Comparison of ENCODE assay signal across 12 cellular contexts in the genomic region with DNA sequence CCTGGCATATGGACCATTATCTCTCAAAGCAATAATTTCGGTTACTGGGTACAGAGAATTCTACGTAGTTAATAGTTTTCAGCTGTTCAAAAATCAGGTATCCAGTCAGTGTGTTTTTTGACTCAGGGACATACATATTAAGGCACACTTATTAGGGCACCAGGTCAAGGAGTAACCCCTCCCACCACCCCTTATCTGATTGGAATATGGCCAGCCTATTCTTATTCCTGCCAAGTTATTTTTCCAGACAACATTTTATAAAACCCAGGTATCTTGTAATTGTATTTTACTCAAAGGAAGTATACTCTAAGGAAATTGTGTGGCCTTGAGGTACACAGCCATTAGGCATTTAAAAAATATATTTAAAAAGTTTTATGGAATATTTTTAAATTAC. TPM values are rescaled to one million over a fixed set of nuclear protein-coding genes. Genes with fewer than 3 reads are reported as not detected.
DNase-seq lines count a peak whose midpoint lies in the region; ATAC-seq and TF ChIP-seq lines count a peak whose summit lies in the region.
"Had no signal": no experiment of that assay in that cellular context is flagged by ENCODE, and none has a peak within 500 bp of the region (broad histone marks: within the 10 kb centered on the region; RNA-seq: fewer than 3 reads in every experiment).

No MANE protein-coding gene starts in this region.

- POLR2A ChIA-PET in CD4-positive, alpha-beta memory T cell (lab: Charles Lee; ENCODE audit: partially characterized antibody): no interaction called here
- POLR2A ChIA-PET in OCI-LY7 (lab: Charles Lee) (interaction anchor here (0.6 to 0.8 kb wide), 2 partner anchors 10 to 18 kb away, joined by 3 read pairs; no protein-coding TSS in a partner anchor), A673 (lab: Charles Lee; ENCODE audit: low non-redundant PET) (no interaction called here)

- peaks cover 42 to 77% (median 66%) of the 10 kb centered on the region in 4 donors for H3K4me1 Mint-ChIP-seq in CD4-positive, alpha-beta memory T cell

- intact Hi-C loops in CD4-positive, alpha-beta memory T cell (cut with micrococcal nuclease): loop anchor here (5.0 kb wide), 2 partner anchors 314 to 486 kb away; a partner anchor contains a TSS
- intact Hi-C loops in OCI-LY7 (cut with micrococcal nuclease; ENCODE audit: unreplicated experiment) (loop anchor here (5.0 to 10.0 kb wide), 2 partner anchors 129 to 246 kb away; a partner anchor contains a TSS), breast epithelium (cut with DNase I; ENCODE audit: low total_unique reads) (no loop called here), A673 (cut with micrococcal nuclease; ENCODE audit: unreplicated experiment) (no loop called here)

- no peak for TF ChIP-seq POLR2A in breast epithelium (IDR thresholded peaks at IDR 0.05)

- no peaks in the 10 kb centered on the region for H3K9me2 ChIP-seq in OCI-LY7 (ENCODE audit: insufficient read depth, low read length)

- peak overlapping the region in 7 of 8 donors; percentile 13 to 95 (median 92) for H3K4me3 Mint-ChIP-seq in CD4-positive, alpha-beta memory T cell

- H3K4me2 ChIP-seq in OCI-LY7 (ENCODE audit: low read length): peak overlapping the region; percentile 76

- H3K36me3 ChIP-seq in CD4-positive, alpha-beta memory T cell (ENCODE audit: insufficient read depth, low read length): no peaks in the 10 kb centered on the region
- H3K36me3 ChIP-seq in OCI-LY7 (ENCODE audit: insufficient read depth, low read length) (peaks cover 67% of the 10 kb centered on the region), breast epithelium (no peaks in the 10 kb centered on the region), neutrophil (no peaks in the 10 kb centered on the region), A673 (ENCODE audit: insufficient read depth, low read length, poor library complexity, severe bottlenecking) (peaks cover 8% of the 10 kb centered on the region)

- CTCF ChIA-PET in CD4-positive, alpha-beta memory T cell (lab: Charles Lee; ENCODE audit: partially characterized antibody): no interaction called here
- CTCF ChIA-PET in OCI-LY7 (lab: Charles Lee; ENCODE audit: unreplicated experiment): no interaction called here
- CTCF ChIA-PET in A673 (lab: Charles Lee): no interaction called here

- H3K27ac ChIP-seq in CD4-positive, alpha-beta memory T cell (ENCODE audit: low read depth, low read length): no peak overlapping the region
- H3K27ac ChIP-seq in OCI-LY7 (ENCODE audit: low read depth, low read length, poor library complexity, severe bottlenecking): peak overlapping the region; percentile 58
- H3K27ac ChIP-seq in breast epithelium: peak overlapping the region; percentile 52 to 60
- peak overlapping the region; percentile 54 for H3K27ac ChIP-seq in neutrophil
- no peak overlapping the region for H3K27ac ChIP-seq in A673 (ENCODE audit: low read depth, low read length, poor library complexity, severe bottlenecking)

- no peaks in the 10 kb centered on the region for H3K9me3 ChIP-seq in CD4-positive, alpha-beta memory T cell (ENCODE audit: control insufficient read depth in 1 of 2, low read length in 2 of 2)
- H3K9me3 ChIP-seq in OCI-LY7 (ENCODE audit: low read length): no peaks in the 10 kb centered on the region
- H3K9me3 ChIP-seq in breast epithelium: no peaks in the 10 kb centered on the region
- H3K9me3 ChIP-seq in neutrophil: no peaks in the 10 kb centered on the region
- H3K9me3 ChIP-seq in A673 (ENCODE audit: low read depth, low read length, poor library complexity, severe bottlenecking): no peaks in the 10 kb centered on the region
- H3K9me3 ChIP-seq: upper lobe of left lung had no signal

- H3K9me3 Mint-ChIP-seq in CD4-positive, alpha-beta memory T cell: no peaks in the 10 kb centered on the region

- H4K20me1 ChIP-seq in OCI-LY7 (ENCODE audit: insufficient read depth, low read length): no peaks in the 10 kb centered on the region

- peak overlapping the region in 4 of 7 donors; percentile 19 to 93 (median 90) for H3K27ac Mint-ChIP-seq in CD4-positive, alpha-beta memory T cell

- H3K79me2 ChIP-seq in OCI-LY7 (ENCODE audit: insufficient read depth, low read depth, low read length): peaks cover 84% of the 10 kb centered on the region

- ATAC-seq in HG03571 (IDR thresholded peaks at IDR 0.05; ENCODE audit: unreplicated experiment): no peak
- ATAC-seq in HG03354 (IDR thresholded peaks at IDR 0.05; ENCODE audit: poor library complexity, severe bottlenecking, unreplicated experiment): no peak
- ATAC-seq: left cardiac atrium had no signal

- peaks cover 71% of the 10 kb centered on the region for H3K4me1 ChIP-seq in CD4-positive, alpha-beta memory T cell (ENCODE audit: insufficient read depth, low read length)
- H3K4me1 ChIP-seq in OCI-LY7 (ENCODE audit: insufficient read depth, low read length, poor library complexity, severe bottlenecking) (peaks cover 36% of the 10 kb centered on the region), breast epithelium (peaks cover 0 to 13% of the 10 kb centered on the region in 2 donors), neutrophil (ENCODE audit: control insufficient read depth in 1 of 2, insufficient read depth in 1 of 2, low read depth in 1 of 2, low read length in 1 of 2) (peaks cover 27 to 41% of the 10 kb centered on the region in 2 experiments), A673 (ENCODE audit: insufficient read depth, low read length, poor library complexity, severe bottlenecking) (peaks cover 27% of the 10 kb centered on the region)

- BruUV-seq in OCI-LY7 (replicated peaks; lab: Mats Ljungman, UMichigan): no TSS peak
- no TSS peak for BruUV-seq in A673 (replicated peaks; lab: Mats Ljungman, UMichigan)

- H3K27me3 ChIP-seq in CD4-positive, alpha-beta memory T cell (ENCODE audit: insufficient read depth, low read length): no peaks in the 10 kb centered on the region
- H3K27me3 ChIP-seq in breast epithelium (no peaks in the 10 kb centered on the region), neutrophil (no peaks in the 10 kb centered on the region), A673 (replicated peaks; ENCODE audit: insufficient read depth, low read depth, low read length, poor library complexity) (no peaks in the 10 kb centered on the region)
- H3K27me3 ChIP-seq: upper lobe of left lung had no signal

- TF ChIP-seq CTCF in OCI-LY7 (conservative IDR thresholded peaks at IDR 0.05; ENCODE audit: low read length): no peak
- TF ChIP-seq CTCF in breast epithelium (IDR thresholded peaks at IDR 0.05): no peak
- no peak for TF ChIP-seq CTCF in neutrophil (IDR thresholded peaks at IDR 0.05)
- TF ChIP-seq CTCF in A673 (conservative IDR thresholded peaks at IDR 0.05; ENCODE audit: low read depth, low read length): no peak

- H3K27me3 Mint-ChIP-seq in CD4-positive, alpha-beta memory T cell: no peaks in the 10 kb centered on the region

- no peak overlapping the region for H3K4me3 ChIP-seq in CD4-positive, alpha-beta memory T cell (ENCODE audit: low read length in 2 of 2)
- H3K4me3 ChIP-seq in OCI-LY7 (ENCODE audit: low read depth, low read length, poor library complexity, severe bottlenecking): peak overlapping the region; percentile 75
- no peak overlapping the region for H3K4me3 ChIP-seq in breast epithelium
- H3K4me3 ChIP-seq in neutrophil (ENCODE audit: low read depth in 1 of 2, low read length in 1 of 2): no peak overlapping the region
- no peak overlapping the region for H3K4me3 ChIP-seq in A673 (ENCODE audit: low read depth, low read length, poor library complexity, severe bottlenecking)
- H3K4me3 ChIP-seq: upper lobe of left lung had no signal

- H2AFZ ChIP-seq in OCI-LY7 (ENCODE audit: low read length): no peak overlapping the region

- H3K36me3 Mint-ChIP-seq in CD4-positive, alpha-beta memory T cell: peaks cover 17 to 32% of the 10 kb centered on the region in 2 donors

- DNase-seq in CD4-positive, alpha-beta memory T cell: no peak
- DNase-seq in OCI-LY7 (ENCODE audit: low spot score) (no peak), breast epithelium (ENCODE audit: low spot score in 2 of 2) (no peak), A673 (ENCODE audit: low spot score) (no peak), EL (no peak)
- DNase-seq: cerebellar nuclear complex, DMS153, left cardiac atrium had no signal

RNA-seq across cellular contexts. Expression of a gene that starts 4.3 kb away (rescaled TPM):
- total RNA-seq in CD4-positive, alpha-beta memory T cell: 10 to 100 TPM; 69.5 to 72.2 TPM
- 10 to 100 TPM; 33.7 to 43.8 TPM for polyA plus RNA-seq in CD4-positive, alpha-beta memory T cell
- total RNA-seq in OCI-LY7 (2014; rRNA removed; shearing (Covaris generic)): 18.1 and 20.0 TPM in 2 replicates
- total RNA-seq in OCI-LY7 (2022) (34.8 and 37.6 TPM in 2 replicates), breast epithelium (10 to 100 TPM; 46.9 to 88.4 (median 67.5) TPM), A673 (2021) (63.9 and 64.6 TPM in 2 replicates)

Comparison
In these comparisons a context has a peak if more than half of its experiments do, and no peak if none do; other contexts are left out.
1. H3K27ac ChIP-seq: peak in OCI-LY7 (single experiment), breast epithelium (2 of 2) and neutrophil (single experiment); none in CD4-positive, alpha-beta memory T cell (single experiment) and A673 (single experiment).
2. intact Hi-C loops: an anchor here in CD4-positive, alpha-beta memory T cell (5.0 kb wide) and OCI-LY7 (5.0 to 10.0 kb wide); none called in breast epithelium and A673.